Comparison of ENCODE assay signal across 8 cellular contexts in the genomic region with DNA sequence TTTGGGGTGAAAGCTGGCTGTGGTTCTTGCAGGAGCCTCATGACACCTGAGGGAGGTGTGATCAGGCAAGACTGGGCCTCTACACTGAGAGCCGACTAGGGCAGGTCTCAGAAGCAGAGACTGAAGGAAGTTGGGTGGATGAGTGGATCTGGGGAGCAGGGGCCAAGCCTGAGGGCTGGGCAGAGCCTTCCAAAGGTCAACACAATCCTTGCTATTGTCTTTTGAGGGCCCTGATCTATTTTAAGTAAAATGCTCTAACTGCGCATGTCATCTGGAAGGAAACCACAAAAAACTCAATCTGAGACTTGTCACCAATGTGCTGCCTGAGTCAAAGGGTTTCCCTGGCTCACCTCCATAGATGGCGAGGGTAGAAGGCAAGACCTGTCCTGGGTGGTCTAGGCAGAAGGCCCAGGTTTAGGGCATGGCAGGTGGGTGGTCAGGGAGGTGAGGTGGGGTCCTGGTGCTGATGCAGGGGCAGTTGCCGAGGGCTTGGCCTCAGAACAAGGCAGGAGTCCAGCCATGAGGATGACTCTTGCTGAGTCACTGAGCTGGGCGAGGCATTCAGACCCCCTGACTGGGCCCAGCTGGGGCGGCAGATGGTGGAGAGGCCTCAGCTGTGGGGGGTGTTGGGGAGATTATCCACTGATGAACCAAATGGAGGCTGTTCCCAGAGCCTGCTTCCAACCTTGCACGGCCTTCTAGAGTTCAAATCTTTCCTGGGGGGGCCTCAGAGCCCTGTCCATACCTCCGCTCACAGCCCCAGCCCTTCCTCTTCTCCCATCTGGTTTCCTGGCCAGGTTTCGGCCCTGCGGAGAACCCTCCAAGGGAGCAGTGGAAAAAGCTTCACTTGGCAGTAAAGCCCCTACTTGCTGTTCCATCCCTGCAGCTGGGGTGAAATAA. TPM values are rescaled to one million over a fixed set of nuclear protein-coding genes. Genes with fewer than 3 reads are reported as not detected.
A peak's percentile ranks its signal among the peaks of the same experiment; 100 is the strongest.
DNase-seq lines count a peak whose midpoint lies in the region; ATAC-seq and TF ChIP-seq lines count a peak whose summit lies in the region.

No MANE protein-coding gene starts in this region.

- DNase-seq in Right ventricle myocardium inferior (ENCODE audit: missing footprints) (peak; percentile 81), cardiac septum (ENCODE audit: low spot score) (no peak), endodermal cell (peak; percentile 65), aorta (peak in 1 of 2 donors; percentile 72), HUDEP-2 (lab: John Stamatoyannopoulos, UW; ENCODE audit: unreplicated experiment in 76 of 76) (no peak)

- H3K27me3 ChIP-seq in endodermal cell (ENCODE audit: control insufficient read depth, insufficient read depth, low read length, poor library complexity, severe bottlenecking) = no peaks in the 10 kb centered on the region
- no peaks in the 10 kb centered on the region for H3K27me3 ChIP-seq in aorta (ENCODE audit: control insufficient read depth in 1 of 2, insufficient read depth in 2 of 2, low read length in 1 of 2)

- intact Hi-C loops in Right ventricle myocardium inferior (cut with DNase I) (no loop called here), cardiac septum (cut with DNase I) (no loop called here), aorta (cut with DNase I) (loop anchor here in 1 of 2 donors (10.0 kb wide), 1 partner anchor 121 kb away; no protein-coding TSS in a partner anchor)

- H3K9me3 ChIP-seq in endodermal cell (ENCODE audit: control insufficient read depth, low read length) (no peaks in the 10 kb centered on the region), aorta (ENCODE audit: control insufficient read depth, low read length) (no peaks in the 10 kb centered on the region)

- 92 to 98% methylated on average over 7 to 10 of the region's 10 CpGs for WGBS in endodermal cell (ENCODE audit: insufficient coverage in 1 of 2, insufficient read length in 1 of 2), 2 experiments
- 32 to 34% methylated on average over 10 of the region's 10 CpGs for WGBS in aorta, 2 donors

- peak overlapping the region; percentile 82 for H3K27ac Mint-ChIP-seq in endodermal cell
- peak overlapping the region in 2 of 3 experiments; percentile 18 to 80 for H3K27ac Mint-ChIP-seq in nephron

- TF ChIP-seq CTCF in WI38 (IDR thresholded peaks at IDR 0.05; ENCODE audit: low read depth, low read length) = no peak
- TF ChIP-seq CTCF in endodermal cell (conservative IDR thresholded peaks at IDR 0.05) = no peak
- no peak for TF ChIP-seq CTCF in nephron (IDR thresholded peaks at IDR 0.05; ENCODE audit: unreplicated experiment in 3 of 3)

- H3K9ac ChIP-seq in endodermal cell (ENCODE audit: extremely low read depth, low read length, poor library complexity, severe bottlenecking) = no peak overlapping the region

- H3K27me3 Mint-ChIP-seq in endodermal cell (ENCODE audit: insufficient read depth) (no peaks in the 10 kb centered on the region), nephron (ENCODE audit: low read depth) (no peaks in the 10 kb centered on the region)

- ATAC-seq in Right ventricle myocardium inferior = peak; percentile 72
- peak; percentile 79 for ATAC-seq in aorta (ENCODE audit: low FRiP score)
- no peak for ATAC-seq in GM21423 (IDR thresholded peaks at IDR 0.05; ENCODE audit: unreplicated experiment)

- H3K4me1 Mint-ChIP-seq in endodermal cell (peaks cover 16% of the 10 kb centered on the region), nephron (peaks cover 36% of the 10 kb centered on the region)

- H3K9me3 Mint-ChIP-seq in endodermal cell (no peaks in the 10 kb centered on the region), nephron (no peaks in the 10 kb centered on the region)

- no peak overlapping the region for H3K4me3 Mint-ChIP-seq in endodermal cell
- no peak overlapping the region for H3K4me3 Mint-ChIP-seq in nephron

- H3K36me3 Mint-ChIP-seq in endodermal cell (ENCODE audit: low read depth) = peaks cover 5% of the 10 kb centered on the region
- no peaks in the 10 kb centered on the region for H3K36me3 Mint-ChIP-seq in nephron (ENCODE audit: low read depth)

- H3K4me1 ChIP-seq in endodermal cell (ENCODE audit: control insufficient read depth, insufficient read depth, low read length) (peaks cover 6% of the 10 kb centered on the region), aorta (ENCODE audit: control insufficient read depth in 1 of 2, insufficient read depth in 2 of 2, low read length in 2 of 2) (peaks cover 0 to 4% of the 10 kb centered on the region in 2 donors)

- H3K4me3 ChIP-seq in WI38 (ENCODE audit: low read depth, low read length) (peak overlapping the region; percentile 42), endodermal cell (ENCODE audit: low read length) (no peak overlapping the region), aorta (ENCODE audit: low read length in 2 of 2) (no peak overlapping the region)

- peak overlapping the region; percentile 60 for H3K27ac ChIP-seq in endodermal cell (ENCODE audit: low read depth, low read length)
- H3K27ac ChIP-seq in aorta (ENCODE audit: low read depth in 1 of 2, low read length in 2 of 2) = peak overlapping the region in 1 of 2 donors; percentile 66

- H3K36me3 ChIP-seq in endodermal cell (ENCODE audit: control insufficient read depth, insufficient read depth, low read length) (peaks cover 5% of the 10 kb centered on the region), aorta (ENCODE audit: control insufficient read depth in 1 of 2, insufficient read depth in 2 of 2, low read length in 1 of 2) (peaks cover 0 to under 1% of the 10 kb centered on the region in 2 donors)

RNA-seq across cellular contexts. Expression of gene MVP, which starts 5.1 kb away (rescaled TPM):
- total RNA-seq in Right ventricle myocardium inferior (51.5 TPM), cardiac septum (60.2 TPM), endodermal cell (1 to 10 TPM; 3.0 to 8.0 TPM), aorta (100 to 1,000 TPM; 138 to 184 TPM)
- polyA plus RNA-seq in endodermal cell (2013, experiment 1 of 2) = 6.1 TPM
- polyA plus RNA-seq in endodermal cell (2013, experiment 2 of 2) = 4.1 TPM
- polyA plus RNA-seq in aorta = 100 to 1,000 TPM in 1 of 2 donors, 10 to 100 TPM in 1; 76.8 to 186 TPM

RNA-seq across cellular contexts. Expression of gene PAGR1, which starts 9.4 kb away (rescaled TPM):
- 15.6 TPM for total RNA-seq in Right ventricle myocardium inferior
- total RNA-seq in cardiac septum = 15.6 TPM
- total RNA-seq in endodermal cell = 10 to 100 TPM; 43.0 to 65.7 TPM
- polyA plus RNA-seq in endodermal cell (2013, experiment 1 of 2) = 92.4 TPM
- 77.4 TPM for polyA plus RNA-seq in endodermal cell (2013, experiment 2 of 2)
- 10 to 100 TPM; 14.9 to 29.7 TPM for total RNA-seq in aorta
- 10 to 100 TPM; 24.2 to 85.3 TPM for polyA plus RNA-seq in aorta

RNA-seq across cellular contexts. Expression of gene PRRT2, which starts 13.4 kb away (rescaled TPM):
- total RNA-seq in Right ventricle myocardium inferior (3.2 TPM), cardiac septum (2.1 TPM), endodermal cell (10 to 100 TPM in 1 of 2 donors, 1 to 10 TPM in 1; 8.2 to 15.7 TPM), aorta (10 to 100 TPM; 10.9 to 30.6 TPM)
- polyA plus RNA-seq in endodermal cell (2013, experiment 1 of 2) = 77.6 TPM
- 65.0 TPM for polyA plus RNA-seq in endodermal cell (2013, experiment 2 of 2)
- polyA plus RNA-seq in aorta = 10 to 100 TPM in 1 of 2 donors, 1 to 10 TPM in 1; 5.3 to 36.6 TPM

RNA-seq across cellular contexts. Expression of gene MAZ, which starts 19.1 kb away (rescaled TPM):
- 92.0 TPM for total RNA-seq in Right ventricle myocardium inferior
- 72.4 TPM for total RNA-seq in cardiac septum
- total RNA-seq in endodermal cell = 100 to 1,000 TPM; 320 to 325 TPM
- polyA plus RNA-seq in endodermal cell (2013, experiment 1 of 2) = 377 TPM
- 347 TPM for polyA plus RNA-seq in endodermal cell (2013, experiment 2 of 2)
- total RNA-seq in aorta = 100 to 1,000 TPM; 109 to 127 TPM
- 100 to 1,000 TPM; 112 to 121 TPM for polyA plus RNA-seq in aorta

RNA-seq across cellular contexts. Expression of gene KIF22, which starts 34.8 kb away (rescaled TPM):
- 53.3 TPM for total RNA-seq in Right ventricle myocardium inferior
- total RNA-seq in cardiac septum = 21.8 TPM
- 100 to 1,000 TPM in 1 of 2 donors, 10 to 100 TPM in 1; 94.7 to 130 TPM for total RNA-seq in endodermal cell
- polyA plus RNA-seq in endodermal cell (2013, experiment 1 of 2) = 146 TPM
- 138 TPM for polyA plus RNA-seq in endodermal cell (2013, experiment 2 of 2)
- total RNA-seq in aorta = 10 to 100 TPM in 1 of 2 donors, 1 to 10 TPM in 1; 7.4 to 13.0 TPM
- 10 to 100 TPM; 10.6 to 41.4 TPM for polyA plus RNA-seq in aorta

Comparison
In these comparisons a context has a peak if more than half of its experiments do, and no peak if none do; other contexts are left out.
1. DNase-seq: peak in Right ventricle myocardium inferior (single experiment) and endodermal cell (single experiment); none in cardiac septum (single experiment) and HUDEP-2 (0 of 76).